ENCODE assay signal across 3 cellular contexts in genomic region chr17:15623255-15623654, GRCh38. TPM values are rescaled to one million over a fixed set of nuclear protein-coding genes. Genes with fewer than 3 reads are reported as not detected.
"Had no signal": no experiment of that assay in that cellular context is flagged by ENCODE, and none has a peak within 500 bp of the region (broad histone marks: within the 10 kb centered on the region; RNA-seq: fewer than 3 reads in every experiment).

No MANE protein-coding gene starts in this region.

RNA-seq across cellular contexts. Expression of gene FBXW10B, which starts 3.8 kb away (rescaled TPM):
- total RNA-seq: GM23248, H7 had no signal
- polyA plus RNA-seq: IgD-negative memory B cell had no signal
